In the genomic region with DNA sequence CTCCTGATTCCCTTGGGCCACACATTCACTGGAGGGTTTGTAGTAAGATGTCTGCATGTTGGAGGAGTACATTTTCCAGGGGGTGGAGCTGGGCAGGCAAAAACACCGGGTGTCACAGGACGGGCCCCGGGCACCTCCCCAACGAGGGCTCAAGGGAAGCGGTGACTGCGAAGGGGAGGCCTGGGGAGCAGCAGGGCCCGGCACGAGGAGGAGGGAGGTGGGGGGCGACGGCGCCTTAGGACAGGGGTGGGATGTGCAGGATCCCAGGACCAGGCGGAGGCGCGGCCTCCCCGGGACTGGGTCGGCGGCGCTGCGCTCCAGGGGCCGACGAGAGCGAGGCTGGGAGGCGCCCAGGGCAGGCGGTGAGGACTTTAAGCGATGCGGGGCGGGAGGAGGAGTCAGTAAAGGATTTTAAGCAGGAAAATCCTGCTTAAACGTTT, we compare ENCODE assay signal across 8 cellular contexts. TPM values are rescaled to one million over a fixed set of nuclear protein-coding genes. Genes with fewer than 3 reads are reported as not detected.
A peak's percentile ranks its signal among the peaks of the same experiment; 100 is the strongest.
DNase-seq lines count a peak whose midpoint lies in the region; TF ChIP-seq lines count a peak whose summit lies in the region.

No MANE protein-coding gene starts in this region.

- H3K4me2 ChIP-seq in GM23248 (ENCODE audit: unreplicated experiment) = peak overlapping the region; percentile 89

- H3K36me3 ChIP-seq in GM23248 (ENCODE audit: low read depth) = peaks cover 6% of the 10 kb centered on the region; the same call in 1 of the 2 replicates
- peaks cover 0 to 10% of the 10 kb centered on the region in 2 donors for H3K36me3 ChIP-seq in vagina

- H3K4me1 ChIP-seq in GM23248 (ENCODE audit: insufficient read depth) (peaks cover 7% of the 10 kb centered on the region; the same call in 1 of the 2 replicates), vagina (peaks cover 21% of the 10 kb centered on the region)

- H3K27me3 ChIP-seq in GM23248 (replicated peaks; ENCODE audit: insufficient read depth) = no peaks in the 10 kb centered on the region
- H3K27me3 ChIP-seq in vagina = no peaks in the 10 kb centered on the region

- intact Hi-C loops in vagina (cut with DNase I) = loop anchor here (2.0 to 5.0 kb wide), 2 partner anchors 160 to 960 kb away; no protein-coding TSS in a partner anchor

- H3K9ac ChIP-seq in GM23248 = peak overlapping the region; percentile 95

- H3K9me2 ChIP-seq in GM23248 (ENCODE audit: insufficient read depth) = no peaks in the 10 kb centered on the region

- TF ChIP-seq CTCF in foreskin fibroblast (IDR thresholded peaks at IDR 0.05; ENCODE audit: low read depth, low read length) (no peak), vagina (IDR thresholded peaks at IDR 0.05) (no peak)

- H3K27ac ChIP-seq in GM23248 (peak overlapping the region; percentile 91), vagina (peak overlapping the region; percentile 65)

- WGBS in GM23248 (ENCODE audit: low coverage in 1 of 2, low lambda C conversion rate in 2 of 2, missing lambda C conversion rate in 2 of 2), 2 experiments = 0 to 1% methylated on average over 20 to 28 of the region's 28 CpGs

- peaks cover 11% of the 10 kb centered on the region; the same call in 1 of the 2 replicates for H3F3A ChIP-seq in GM23248 (ENCODE audit: insufficient read depth)

- H3K79me2 ChIP-seq in GM23248 (ENCODE audit: insufficient read depth) = peaks cover 54% of the 10 kb centered on the region

- in situ Hi-C loops in Caki2 (cut with HindIII; ENCODE audit: low pct_unique_long_range_greater_than_20kb, low sequenced_read_pairs) (no loop called here), GM23248 (cut with MboI) (no loop called here)

- DNase-seq in Caki2 (ENCODE audit: low read depth) = peak; percentile 44
- DNase-seq in GM23248 = peak; percentile 78
- DNase-seq in NAMALWA (ENCODE audit: low spot score) = peak; percentile 54
- peak; percentile 46 to 55 for DNase-seq in activated T-cell treated with anti-CD3 and anti-CD28 coated beads, Interleukin-2, amount 50 U/mL, for 48 hours
- DNase-seq in foreskin fibroblast = peak; percentile 40 to 73
- DNase-seq in occipital lobe (lab: John Stamatoyannopoulos, UW) = peak; percentile 57
- no peak for DNase-seq in vagina (ENCODE audit: extremely low spot score in 2 of 2)
- DNase-seq in NCI-H446 treated with DMSO at 0.1 percent for 48 hours (lab: John Stamatoyannopoulos, UW) = no peak

- no peaks in the 10 kb centered on the region for H3K9me3 ChIP-seq in GM23248 (ENCODE audit: low read depth)
- no peaks in the 10 kb centered on the region for H3K9me3 ChIP-seq in vagina

- H4K20me1 ChIP-seq in GM23248 (ENCODE audit: insufficient read depth) = no peaks in the 10 kb centered on the region

- H3K4me3 ChIP-seq in GM23248 (peak overlapping the region; percentile 88), foreskin fibroblast (ENCODE audit: low read depth in 1 of 2, low read length in 2 of 2) (peak overlapping the region; percentile 63 to 97), vagina (peak overlapping the region; percentile 55 to 70)

- peak overlapping the region; percentile 83 for H2AFZ ChIP-seq in GM23248

- no peak for TF ChIP-seq POLR2A in vagina (IDR thresholded peaks at IDR 0.05)

RNA-seq across cellular contexts. Expression of a gene that starts 0.5 kb away (rescaled TPM):
- total RNA-seq in Caki2 (2014; rRNA removed; shearing (Covaris generic); ENCODE audit: low replicate concordance) = 12.3 and 22.3 TPM in 2 replicates
- total RNA-seq in GM23248 (2014; rRNA removed; shearing (Covaris generic)) = 20.2 and 23.0 TPM in 2 replicates
- polyA plus RNA-seq in GM23248 (2016; fragmentation: Nextera tagmentation; extraction: Ambion mirVana) = 18.2 and 20.6 TPM in 2 replicates
- 35.1 TPM for total RNA-seq in occipital lobe
- 41.7 TPM for total RNA-seq in vagina

RNA-seq across cellular contexts. Expression of a gene that starts 30.0 kb away (rescaled TPM):
- total RNA-seq in Caki2 (2014; rRNA removed; shearing (Covaris generic); ENCODE audit: low replicate concordance) = not detected in 2 replicates
- 9.4 and 18.7 TPM in 2 replicates for total RNA-seq in GM23248 (2014; rRNA removed; shearing (Covaris generic))
- 7.9 and 8.9 TPM in 2 replicates for polyA plus RNA-seq in GM23248 (2016; fragmentation: Nextera tagmentation; extraction: Ambion mirVana)
- total RNA-seq in occipital lobe (24.3 TPM), vagina (6.6 TPM)

RNA-seq across cellular contexts. Expression of a gene that starts 56.1 kb away (rescaled TPM):
- total RNA-seq in Caki2 (2014; rRNA removed; shearing (Covaris generic); ENCODE audit: low replicate concordance) = 0.54 and 5.2 TPM in 2 replicates
- 4.6 and 7.3 TPM in 2 replicates for total RNA-seq in GM23248 (2014; rRNA removed; shearing (Covaris generic))
- polyA plus RNA-seq in GM23248 (2016; fragmentation: Nextera tagmentation; extraction: Ambion mirVana) = 2.7 and 3.2 TPM in 2 replicates
- total RNA-seq in occipital lobe (20.7 TPM), vagina (11.8 TPM)

RNA-seq across cellular contexts. Expression of a gene that starts 58.2 kb away (rescaled TPM):
- not detected in 2 replicates for total RNA-seq in Caki2 (2014; rRNA removed; shearing (Covaris generic); ENCODE audit: low replicate concordance)
- total RNA-seq in GM23248 (2014; rRNA removed; shearing (Covaris generic)) = not detected in 2 replicates
- polyA plus RNA-seq in GM23248 (2016; fragmentation: Nextera tagmentation; extraction: Ambion mirVana) = not detected in 2 replicates
- total RNA-seq in occipital lobe = not detected
- total RNA-seq in vagina = not detected

Comparison
In these comparisons a context has a peak if more than half of its experiments do, and no peak if none do; other contexts are left out.
1. DNase-seq: peak in Caki2 (single experiment), GM23248 (single experiment), NAMALWA (single experiment), activated T-cell treated with anti-CD3 and anti-CD28 coated beads, Interleukin-2, amount 50 U/mL, for 48 hours (2 of 2), foreskin fibroblast (2 of 2) and occipital lobe (single experiment); none in vagina (0 of 2) and NCI-H446 treated with DMSO at 0.1 percent for 48 hours (single experiment).
2. Peak in every context shown above with its lines, with median percentiles within 50 percentile points of each other: H3K4me3 ChIP-seq.